ENCODE assay signal across 8 cellular contexts in genomic region chrX:71998836-71999509, GRCh38.
A peak's percentile ranks its signal among the peaks of the same experiment; 100 is the strongest.
DNase-seq lines count a peak whose midpoint lies in the region; ATAC-seq and TF ChIP-seq lines count a peak whose summit lies in the region.

No MANE protein-coding gene starts in this region.

- H3K4me1 Mint-ChIP-seq in WTC11: peaks cover 71% of the 10 kb centered on the region

- no peak overlapping the region for H2AFZ ChIP-seq in fibroblast of lung (ENCODE audit: low read length)
- no peak overlapping the region for H2AFZ ChIP-seq in parathyroid adenoma

- ATAC-seq in WTC11 (peak; percentile 45), GM19023 (IDR thresholded peaks at IDR 0.05; ENCODE audit: unreplicated experiment) (no peak)

- H3K27me3 ChIP-seq in fibroblast of lung (ENCODE audit: control insufficient read depth, insufficient read depth, low read length): no peaks in the 10 kb centered on the region
- H3K27me3 ChIP-seq in parathyroid adenoma (ENCODE audit: control insufficient read depth, insufficient read depth, low read length): no peaks in the 10 kb centered on the region

- H3K9me3 ChIP-seq in fibroblast of lung (ENCODE audit: control insufficient read depth, insufficient read depth, low read depth, low read length) (no peaks in the 10 kb centered on the region), parathyroid adenoma (ENCODE audit: control insufficient read depth, low read length) (no peaks in the 10 kb centered on the region)

- POLR2A ChIA-PET in WTC11 (lab: Charles Lee): interaction anchor here (1.3 kb wide), 1 partner anchor 88 kb away, joined by 5 read pairs; the partner anchor contains the start of gene NHSL2

- H3K79me2 ChIP-seq in fibroblast of lung (ENCODE audit: control insufficient read depth, insufficient read depth, low read length) (no peaks in the 10 kb centered on the region), parathyroid adenoma (no peaks in the 10 kb centered on the region)

- TF ChIP-seq CTCF in 22Rv1 (IDR thresholded peaks at IDR 0.05) (peak; percentile 64), WTC11 (IDR thresholded peaks at IDR 0.05) (0 out of 2 replicates have a peak, but pooled peaks have one; percentile 32), fibroblast of lung (conservative IDR thresholded peaks at IDR 0.05 in 1 of 2, IDR thresholded peaks at IDR 0.05 in 1 of 2; ENCODE audit: low read depth in 1 of 2, low read length in 2 of 2) (peak; percentile 44 to 57), parathyroid adenoma (IDR thresholded peaks at IDR 0.05) (peak; percentile 66)

- H3K9ac ChIP-seq in fibroblast of lung (ENCODE audit: insufficient read depth, low read length): no peak overlapping the region
- H3K9ac ChIP-seq in parathyroid adenoma: no peak overlapping the region

- peaks cover 2% of the 10 kb centered on the region for H4K20me1 ChIP-seq in fibroblast of lung (ENCODE audit: control insufficient read depth, extremely low read depth, insufficient read depth, low read length)

- H3K4me1 ChIP-seq in fibroblast of lung (ENCODE audit: control insufficient read depth, extremely low read depth, insufficient read depth, low read length) (peaks cover 3% of the 10 kb centered on the region), parathyroid adenoma (peaks cover 1% of the 10 kb centered on the region)

- H3K9me3 Mint-ChIP-seq in WTC11: no peaks in the 10 kb centered on the region

- H3K27ac Mint-ChIP-seq in WTC11: no peak overlapping the region

- H3K4me3 ChIP-seq in fibroblast of lung (replicated peaks in 1 of 4; ENCODE audit: control extremely low read depth in 1 of 4, insufficient read depth in 1 of 4, low read depth in 3 of 4, low read length in 4 of 4) (no peak overlapping the region), parathyroid adenoma (ENCODE audit: low read depth, low read length) (no peak overlapping the region)

- H3K4me2 ChIP-seq in fibroblast of lung (ENCODE audit: extremely low read depth, insufficient read depth, low read length): no peak overlapping the region
- no peak overlapping the region for H3K4me2 ChIP-seq in parathyroid adenoma (ENCODE audit: low read length)

- H3K36me3 ChIP-seq in fibroblast of lung (ENCODE audit: control insufficient read depth, insufficient read depth, low read length) (no peaks in the 10 kb centered on the region), parathyroid adenoma (ENCODE audit: control insufficient read depth, insufficient read depth, low read length) (no peaks in the 10 kb centered on the region)

- H3K27me3 Mint-ChIP-seq in WTC11 (ENCODE audit: low read depth): peaks cover 3% of the 10 kb centered on the region; the same call in 1 of the 2 replicates

- peak; percentile 40 for DNase-seq in ELF-1 (ENCODE audit: low read depth, low spot score)
- DNase-seq in M059J (ENCODE audit: low read depth): peak; percentile 46
- no peak for DNase-seq in WTC11 (ENCODE audit: low spot score)
- DNase-seq in fibroblast of lung (ENCODE audit: low read depth in 2 of 2): peak in 1 of 2 donors; percentile 19
- DNase-seq in NCI-H2029 (lab: John Stamatoyannopoulos, UW): no peak

- H3K27ac ChIP-seq in 22Rv1: no peak overlapping the region
- no peak overlapping the region for H3K27ac ChIP-seq in fibroblast of lung (ENCODE audit: insufficient read depth, low read length)
- no peak overlapping the region for H3K27ac ChIP-seq in parathyroid adenoma

- CTCF ChIA-PET in WTC11 (lab: Charles Lee): interaction anchor here (0.6 to 3.2 kb wide), 7 partner anchors 23 to 89 kb away, joined by 3 to 29 read pairs (median 4); partner anchors contain the start of gene NHSL2

- H3K36me3 Mint-ChIP-seq in WTC11: no peaks in the 10 kb centered on the region

- no peak overlapping the region for H3K4me3 Mint-ChIP-seq in WTC11

TF ChIP-seq in WTC11, 78 proteins besides CTCF, POLR2A, EP300 and RAD21:
- TF ChIP-seq FOXJ3 (CRISPR knock-in tag; IDR thresholded peaks at IDR 0.05; ENCODE audit: borderline replicate concordance): no peak
- no peak for TF ChIP-seq TEAD4 (CRISPR knock-in tag; IDR thresholded peaks at IDR 0.05)
- TF ChIP-seq CBFB (CRISPR knock-in tag; IDR thresholded peaks at IDR 0.05; ENCODE audit: low read depth): no peak
- TF ChIP-seq MAX (CRISPR knock-in tag; IDR thresholded peaks at IDR 0.05): no peak
- TF ChIP-seq NFE2L1 (CRISPR knock-in tag; IDR thresholded peaks at IDR 0.05): no peak
- TF ChIP-seq ZMAT4 (CRISPR knock-in tag; IDR thresholded peaks at IDR 0.05): no peak
- TF ChIP-seq TEAD1 (CRISPR knock-in tag; IDR thresholded peaks at IDR 0.05): no peak
- no peak for TF ChIP-seq PREB (CRISPR knock-in tag; IDR thresholded peaks at IDR 0.05; ENCODE audit: borderline replicate concordance)
- TF ChIP-seq USF1 (CRISPR knock-in tag; IDR thresholded peaks at IDR 0.05): no peak
- no peak for TF ChIP-seq ZNF219 (CRISPR knock-in tag; IDR thresholded peaks at IDR 0.05; ENCODE audit: borderline replicate concordance)
- no peak for TF ChIP-seq ZSCAN18 (CRISPR knock-in tag; IDR thresholded peaks at IDR 0.05)
TF ChIP-seq in WTC11: peak in this region for 0.

Comparison
In these comparisons a context has a peak if more than half of its experiments do, and no peak if none do; other contexts are left out.
1. DNase-seq: peak in ELF-1 (single experiment) and M059J (single experiment); none in WTC11 (single experiment) and NCI-H2029 (single experiment).
2. Peak in every context shown above with its lines, with median percentiles within 50 percentile points of each other: CTCF ChIP-seq.